9 cellular contexts compared by ENCODE assay signal in the genomic region with DNA sequence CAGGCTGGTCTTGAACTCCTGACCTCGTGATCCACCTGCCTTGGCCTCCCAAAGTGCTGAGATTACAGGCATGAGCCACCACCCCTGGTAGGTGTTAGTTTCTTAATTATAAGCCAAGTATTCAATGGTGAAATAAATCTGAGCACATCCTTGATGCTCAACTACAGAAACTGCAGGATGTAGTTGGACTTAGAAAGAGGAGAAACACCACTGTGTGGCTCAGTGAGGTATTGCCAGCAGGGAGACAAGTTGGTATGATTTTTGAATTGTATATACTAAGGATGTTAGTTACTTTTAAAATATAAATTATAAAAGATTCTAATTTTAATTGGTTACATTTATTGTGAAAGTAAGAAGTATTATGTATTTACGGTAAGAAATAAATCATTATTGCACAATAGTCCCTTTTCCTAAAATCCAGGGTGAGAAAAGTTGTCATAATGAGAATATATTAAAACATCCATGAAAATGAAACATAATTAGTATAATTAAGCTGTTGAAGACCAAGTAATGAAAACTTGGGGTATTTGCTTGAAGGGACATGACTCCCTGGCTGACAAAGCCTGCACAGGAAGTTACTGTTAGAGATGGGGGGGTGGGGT. TPM values are rescaled to one million over a fixed set of nuclear protein-coding genes. Genes with fewer than 3 reads are reported as not detected.
DNase-seq lines count a peak whose midpoint lies in the region; ATAC-seq and TF ChIP-seq lines count a peak whose summit lies in the region.
"Had no signal": no experiment of that assay in that cellular context is flagged by ENCODE, and none has a peak within 500 bp of the region (broad histone marks: within the 10 kb centered on the region; RNA-seq: fewer than 3 reads in every experiment).

No MANE protein-coding gene starts in this region.

- H3K4me3 ChIP-seq in mesenchymal stem cell (ENCODE audit: insufficient read depth in 1 of 2, low read depth in 1 of 2, low read length in 2 of 2), result no peak overlapping the region
- no peak overlapping the region for H3K4me3 ChIP-seq in WERI-Rb-1 (ENCODE audit: low read depth, low read length)
- H3K4me3 ChIP-seq: right atrium auricular region had no signal

- no peak overlapping the region for H2AK5ac ChIP-seq in mesenchymal stem cell (ENCODE audit: low read length, severe bottlenecking)

- no peak overlapping the region for H4K91ac ChIP-seq in mesenchymal stem cell (ENCODE audit: low read length)

- H3K23ac ChIP-seq in mesenchymal stem cell (ENCODE audit: low read length in 2 of 2), result no peak overlapping the region

- no peaks in the 10 kb centered on the region for H3K9me3 Mint-ChIP-seq in activated CD8-positive, alpha-beta T cell treated with anti-CD3 and anti-CD28 coated beads, Interleukin-2, amount 10 ng/mL, durations not matched to agents 7 days and 5 days (ENCODE audit: insufficient read depth)

- no peaks in the 10 kb centered on the region for H3K27me3 Mint-ChIP-seq in activated CD8-positive, alpha-beta T cell treated with anti-CD3 and anti-CD28 coated beads, Interleukin-2, amount 10 ng/mL, durations not matched to agents 7 days and 5 days (ENCODE audit: low read depth)

- H3K36me3 ChIP-seq in mesenchymal stem cell (ENCODE audit: control insufficient read depth in 1 of 2, insufficient read depth in 2 of 2, low read depth in 1 of 2, low read length in 2 of 2) (peaks cover 4 to 6% of the 10 kb centered on the region in 2 experiments), WERI-Rb-1 (no peaks in the 10 kb centered on the region)

- no peak overlapping the region for H3K4me3 Mint-ChIP-seq in activated CD8-positive, alpha-beta T cell treated with anti-CD3 and anti-CD28 coated beads, Interleukin-2, amount 10 ng/mL, durations not matched to agents 7 days and 5 days

- H2AFZ ChIP-seq in mesenchymal stem cell (ENCODE audit: low read depth, low read length), result no peak overlapping the region

- 100% methylated on average over 1 of the region's 2 CpGs for WGBS in mesenchymal stem cell

- H3K36me3 Mint-ChIP-seq in activated CD8-positive, alpha-beta T cell treated with anti-CD3 and anti-CD28 coated beads, Interleukin-2, amount 10 ng/mL, durations not matched to agents 7 days and 5 days (ENCODE audit: low read depth), result peaks cover 11% of the 10 kb centered on the region

- no peak for TF ChIP-seq CTCF in WERI-Rb-1 (IDR thresholded peaks at IDR 0.05; ENCODE audit: low read depth, low read length)

- no peaks in the 10 kb centered on the region for H3K4me1 ChIP-seq in mesenchymal stem cell (ENCODE audit: control insufficient read depth, insufficient read depth, low read depth, low read length)
- H3K4me1 ChIP-seq: right atrium auricular region had no signal

- CTCF ChIA-PET in activated CD8-positive, alpha-beta T cell treated with anti-CD3 and anti-CD28 coated beads, Interleukin-2, amount 10 ng/mL, durations not matched to agents 7 days and 5 days (lab: Charles Lee), result interaction anchor here (0.6 to 1.2 kb wide), 3 partner anchors 10 to 111 kb away, joined by 3 to 4 read pairs (median 3); no protein-coding TSS in a partner anchor

- no peak overlapping the region for H3K27ac ChIP-seq in mesenchymal stem cell (ENCODE audit: low read length, poor library complexity, severe bottlenecking)
- no peak overlapping the region for H3K27ac ChIP-seq in WERI-Rb-1
- H3K27ac ChIP-seq in caudate nucleus (ENCODE audit: low read depth, low read length), result no peak overlapping the region
- H3K27ac ChIP-seq: right atrium auricular region had no signal

- H3K4me2 ChIP-seq in mesenchymal stem cell (ENCODE audit: low read length, poor library complexity, severe bottlenecking), result no peak overlapping the region

- no peak overlapping the region for H3K18ac ChIP-seq in mesenchymal stem cell (ENCODE audit: low read depth in 1 of 2, low read length in 2 of 2)

- H3K4ac ChIP-seq in mesenchymal stem cell (ENCODE audit: low read depth in 1 of 2, low read length in 2 of 2), result no peak overlapping the region

- no peaks in the 10 kb centered on the region for H3K27me3 ChIP-seq in mesenchymal stem cell (ENCODE audit: control insufficient read depth in 1 of 2, insufficient read depth in 1 of 2, low read length in 2 of 2)
- peaks cover 13% of the 10 kb centered on the region for H3K27me3 ChIP-seq in WERI-Rb-1 (ENCODE audit: insufficient read depth, low read depth, severe bottlenecking)
- H3K27me3 ChIP-seq: right atrium auricular region had no signal

- no peak overlapping the region for H2BK12ac ChIP-seq in mesenchymal stem cell (ENCODE audit: low read length in 2 of 2)

- no peak overlapping the region for H3K27ac Mint-ChIP-seq in activated CD8-positive, alpha-beta T cell treated with anti-CD3 and anti-CD28 coated beads, Interleukin-2, amount 10 ng/mL, durations not matched to agents 7 days and 5 days

- peaks cover 3% of the 10 kb centered on the region for H3K4me1 Mint-ChIP-seq in activated CD8-positive, alpha-beta T cell treated with anti-CD3 and anti-CD28 coated beads, Interleukin-2, amount 10 ng/mL, durations not matched to agents 7 days and 5 days (ENCODE audit: low read depth)

- H2BK5ac ChIP-seq in mesenchymal stem cell (ENCODE audit: low read depth, low read length, poor library complexity, severe bottlenecking), result no peak overlapping the region

- DNase-seq in GM04504 (ENCODE audit: low read depth) (peak; percentile 5), mesenchymal stem cell (peak; percentile 41), WERI-Rb-1 (no peak), caudate nucleus (lab: John Stamatoyannopoulos, UW) (no peak)
- peak; percentile 42 for DNase-seq in activated CD8-positive, alpha-beta T cell treated with anti-CD3 and anti-CD28 coated beads, Interleukin-2, amount 10 ng/mL, durations not matched to agents 7 days and 5 days
- DNase-seq in activated CD4-positive, CD25-positive, alpha-beta regulatory T cell treated with anti-CD3 and anti-CD28 coated beads, Interleukin-2, amount 50 U/mL, for 72 hours, result no peak
- DNase-seq in stimulated activated CD4-positive, alpha-beta T cell treated with anti-CD3 and anti-CD28 coated beads, Interleukin-4, amount 100 ng/mL, for 4 hours, result no peak

- H3K9ac ChIP-seq in mesenchymal stem cell (ENCODE audit: low read length), result no peak overlapping the region

- H2BK15ac ChIP-seq in mesenchymal stem cell (ENCODE audit: low read depth, poor library complexity, severe bottlenecking), result no peak overlapping the region

- H3K9me3 ChIP-seq in mesenchymal stem cell (ENCODE audit: control insufficient read depth, low read length) (no peaks in the 10 kb centered on the region), WERI-Rb-1 (ENCODE audit: severe bottlenecking) (no peaks in the 10 kb centered on the region)
- H3K9me3 ChIP-seq: right atrium auricular region had no signal

- H2BK120ac ChIP-seq in mesenchymal stem cell (ENCODE audit: low read depth, low read length), result no peak overlapping the region

- POLR2A ChIA-PET in activated CD8-positive, alpha-beta T cell treated with anti-CD3 and anti-CD28 coated beads, Interleukin-2, amount 10 ng/mL, durations not matched to agents 7 days and 5 days (lab: Charles Lee), result no interaction called here

- H4K8ac ChIP-seq in mesenchymal stem cell (ENCODE audit: low read length), result no peak overlapping the region

- H3K79me1 ChIP-seq in mesenchymal stem cell (replicated peaks; ENCODE audit: low read length, poor library complexity, severe bottlenecking), result no peaks in the 10 kb centered on the region

- no peak overlapping the region for H3K14ac ChIP-seq in mesenchymal stem cell (ENCODE audit: low read length in 2 of 2)

- ATAC-seq in HG03342 (IDR thresholded peaks at IDR 0.05; ENCODE audit: unreplicated experiment), result peak; percentile 83
- ATAC-seq in activated CD8-positive, alpha-beta T cell treated with anti-CD3 and anti-CD28 coated beads, Interleukin-2, amount 10 ng/mL, durations not matched to agents 7 days and 5 days, result peak; percentile 80

RNA-seq across cellular contexts. Expression of gene SLC18B1, which starts 17.6 kb away (rescaled TPM):
- 1 to 10 TPM; 6.0 to 6.3 TPM for total RNA-seq in activated CD8-positive, alpha-beta T cell treated with anti-CD3 and anti-CD28 coated beads, Interleukin-2, amount 10 ng/mL, durations not matched to agents 7 days and 5 days
- polyA plus RNA-seq in mesenchymal stem cell (2013, experiment 1 of 2), result 10.4 TPM
- 10.8 TPM for polyA plus RNA-seq in mesenchymal stem cell (2013, experiment 2 of 2)

RNA-seq across cellular contexts. Expression of gene VNN2, which starts 23.2 kb away (rescaled TPM):
- total RNA-seq in activated CD8-positive, alpha-beta T cell treated with anti-CD3 and anti-CD28 coated beads, Interleukin-2, amount 10 ng/mL, durations not matched to agents 7 days and 5 days, result 10 to 100 TPM; 16.3 to 16.8 TPM
- 1.4 TPM for polyA plus RNA-seq in mesenchymal stem cell (2013, experiment 1 of 2)
- 1.1 TPM for polyA plus RNA-seq in mesenchymal stem cell (2013, experiment 2 of 2)

RNA-seq across cellular contexts. Expression of gene RPS12, which starts 33.5 kb away (rescaled TPM):
- 1,000 to 10,000 TPM; 1,299 to 1,346 TPM for total RNA-seq in activated CD8-positive, alpha-beta T cell treated with anti-CD3 and anti-CD28 coated beads, Interleukin-2, amount 10 ng/mL, durations not matched to agents 7 days and 5 days
- polyA plus RNA-seq in mesenchymal stem cell (2013, experiment 1 of 2), result 2,708 TPM
- 2,617 TPM for polyA plus RNA-seq in mesenchymal stem cell (2013, experiment 2 of 2)

Comparison
In these comparisons a context has a peak if more than half of its experiments do, and no peak if none do; other contexts are left out.
1. DNase-seq: peak in GM04504 (single experiment), activated CD8-positive, alpha-beta T cell treated with anti-CD3 and anti-CD28 coated beads, Interleukin-2, amount 10 ng/mL, durations not matched to agents 7 days and 5 days (single experiment) and mesenchymal stem cell (single experiment); none in WERI-Rb-1 (single experiment), activated CD4-positive, CD25-positive, alpha-beta regulatory T cell treated with anti-CD3 and anti-CD28 coated beads, Interleukin-2, amount 50 U/mL, for 72 hours (single experiment), caudate nucleus (0 of 61) and stimulated activated CD4-positive, alpha-beta T cell treated with anti-CD3 and anti-CD28 coated beads, Interleukin-4, amount 100 ng/mL, for 4 hours (0 of 2).